ENCODE assay signal across 7 cellular contexts in genomic region chr4:86114563-86114962, GRCh38.
"Had no signal": no experiment of that assay in that cellular context is flagged by ENCODE, and none has a peak within 500 bp of the region (broad histone marks: within the 10 kb centered on the region; RNA-seq: fewer than 3 reads in every experiment).

No MANE protein-coding gene starts in this region.

- FAIRE-seq: H1, H54, HTR-8/SVneo had no signal

- DNase-seq: H9, HCEC 1CT, IMR-90 had no signal

- H3K4me3 ChIP-seq: GM23338 had no signal
